ENCODE assay signal across 15 cellular contexts in the genomic region with DNA sequence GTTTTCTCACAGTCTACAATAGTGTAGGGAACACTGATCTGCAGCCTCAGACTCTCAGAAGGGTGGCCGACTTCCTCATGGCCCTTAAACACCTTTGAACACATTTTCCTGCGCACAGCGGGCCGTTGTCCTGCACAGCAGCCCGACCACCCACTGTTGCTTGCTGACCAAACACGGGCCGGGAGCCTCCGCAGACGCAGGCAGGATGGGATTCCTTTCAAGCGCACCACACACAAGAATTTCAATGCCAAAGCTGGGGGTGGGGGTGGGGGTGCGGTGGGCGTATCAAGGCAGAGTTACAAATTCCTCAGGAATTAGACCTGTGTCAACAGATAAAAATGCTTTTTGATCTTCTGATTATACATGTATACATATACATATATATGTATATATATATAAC.
DNase-seq lines count a peak whose midpoint lies in the region; ATAC-seq and TF ChIP-seq lines count a peak whose summit lies in the region.
"Had no signal": no experiment of that assay in that cellular context is flagged by ENCODE, and none has a peak within 500 bp of the region (broad histone marks: within the 10 kb centered on the region; RNA-seq: fewer than 3 reads in every experiment).

No MANE protein-coding gene starts in this region.

- no peak overlapping the region for H3K56ac ChIP-seq in IMR-90 (ENCODE audit: extremely low read depth, insufficient read depth, low read length)

- no TSS peak for BruUV-seq in IMR-90 (replicated peaks; lab: Mats Ljungman, UMichigan)

- POLR2A ChIA-PET in IMR-90 (lab: Charles Lee; ENCODE audit: unreplicated experiment): no interaction called here

- peak overlapping the region; percentile 55; the same call in 1 of the 2 replicates for H3K4me2 ChIP-seq in IMR-90 (ENCODE audit: low read depth, low read length)
- H3K4me2 ChIP-seq: BLaER1 treated with 17β-estradiol and CSF1 and Interleukin-3, amounts not matched to agents 10 nM and 100 nM had no signal

- no peaks in the 10 kb centered on the region for H3K27me3 Mint-ChIP-seq in mesothelial cell of epicardium (ENCODE audit: low read depth)

- H2BK20ac ChIP-seq in IMR-90 (ENCODE audit: low read depth, low read length): 0 out of 2 replicates have a peak overlapping the region, but pooled peaks have one; percentile 9

- H2BK120ac ChIP-seq in IMR-90 (ENCODE audit: low read depth, low read length): peak overlapping the region; percentile 32; the same call in 1 of the 2 replicates

- no peak overlapping the region for H3K27ac ChIP-seq in IMR-90 (ENCODE audit: insufficient read depth, low read length)
- H3K27ac ChIP-seq in aorta (ENCODE audit: low read depth in 1 of 2, low read length in 2 of 2): no peak overlapping the region
- H3K27ac ChIP-seq: BLaER1 treated with 17β-estradiol and CSF1 and Interleukin-3, amounts not matched to agents 10 nM and 100 nM had no signal

- WGBS in IMR-90 (ENCODE audit: extremely low coverage in 2 of 2, insufficient read length in 1 of 2), 2 experiments: no CpG with 5 or more reads among the region's 12 CpGs
- WGBS in aorta, 2 donors: 78 to 85% methylated on average over 12 of the region's 12 CpGs

- H3K14ac ChIP-seq in IMR-90 (replicated peaks; ENCODE audit: low read depth, low read length): no peak overlapping the region; the same call in 1 of the 2 replicates

- H3K4me3 ChIP-seq in IMR-90 (ENCODE audit: insufficient read depth, low read depth, low read length) (no peak overlapping the region), aorta (ENCODE audit: low read length in 2 of 2) (no peak overlapping the region)
- H3K4me3 ChIP-seq: BLaER1 treated with 17β-estradiol and CSF1 and Interleukin-3, amounts not matched to agents 10 nM and 100 nM had no signal

- no peak overlapping the region for H2AK5ac ChIP-seq in IMR-90 (ENCODE audit: low read depth, low read length)

- H3K4me1 ChIP-seq in IMR-90 (ENCODE audit: control insufficient read depth, insufficient read depth, low read length) (peaks cover 9% of the 10 kb centered on the region), aorta (ENCODE audit: control insufficient read depth in 1 of 2, insufficient read depth in 2 of 2, low read length in 2 of 2) (no peaks in the 10 kb centered on the region)

- peak overlapping the region; percentile 52 for H2AK9ac ChIP-seq in IMR-90 (replicated peaks; ENCODE audit: low read depth, low read length, poor library complexity)

- peak; percentile 78 for ATAC-seq in IMR-90 (ENCODE audit: low read depth)
- no peak for ATAC-seq in aorta (ENCODE audit: low FRiP score)
- ATAC-seq: esophagus mucosa had no signal

- H2AFZ ChIP-seq in IMR-90 (replicated peaks; ENCODE audit: low read length, poor library complexity): peak overlapping the region; percentile 78

- TF ChIP-seq POLR2A in IMR-90 (IDR thresholded peaks at IDR 0.05; ENCODE audit: low read depth, low read length): no peak
- TF ChIP-seq POLR2A in erythroblast (IDR thresholded peaks at IDR 0.05; ENCODE audit: low read length): no peak

- H3K36me3 Mint-ChIP-seq in mesothelial cell of epicardium: no peaks in the 10 kb centered on the region

- H2BK15ac ChIP-seq in IMR-90 (ENCODE audit: low read depth, low read length): peak overlapping the region; percentile 52; the same call in 1 of the 3 replicates

- CTCF ChIA-PET in IMR-90 (lab: Yijun Ruan, JAX): no interaction called here

- H4K20me1 ChIP-seq in IMR-90 (ENCODE audit: insufficient read depth, low read length): no peaks in the 10 kb centered on the region

- no peak overlapping the region for H4K5ac ChIP-seq in IMR-90 (ENCODE audit: low read depth, low read length)

- DNase-seq in EL (peak; percentile 30), IMR-90 (peak; percentile 45), ecto neural progenitor cell (ENCODE audit: low spot score) (peak; percentile 68), mesothelial cell of epicardium (ENCODE audit: low spot score in 2 of 2, unreplicated experiment in 2 of 2) (no peak), cerebellar nuclear complex (lab: John Stamatoyannopoulos, UW) (no peak), aorta (no peak), NCI-H446 treated with DMSO at 0.1 percent for 48 hours (lab: John Stamatoyannopoulos, UW) (no peak), erythroblast (lab: John Stamatoyannopoulos, UW) (no peak)
- DNase-seq: activated CD4-positive, CD25-positive, alpha-beta regulatory T cell treated with anti-CD3 and anti-CD28 coated beads, Interleukin-2, amount 50 U/mL, for 72 hours; activated gamma-delta T cell; central memory CD4-positive, alpha-beta T cell; DMS79 treated with DMSO at 0.1 percent for 48 hours; NCI-H2107 had no signal

- intact Hi-C loops in IMR-90 (cut with micrococcal nuclease): no loop called here
- intact Hi-C loops in aorta (cut with DNase I): no loop called here

- peaks cover 3% of the 10 kb centered on the region; the same call in 1 of the 2 replicates for H3K9me1 ChIP-seq in IMR-90 (ENCODE audit: insufficient read depth, low read length)

- H3K27me3 ChIP-seq in IMR-90 (ENCODE audit: control insufficient read depth, insufficient read depth, low read length) (no peaks in the 10 kb centered on the region), aorta (ENCODE audit: control insufficient read depth in 1 of 2, insufficient read depth in 2 of 2, low read length in 1 of 2) (no peaks in the 10 kb centered on the region)
- H3K27me3 ChIP-seq: BLaER1 treated with 17β-estradiol and CSF1 and Interleukin-3, amounts not matched to agents 10 nM and 100 nM had no signal

- H3K9ac ChIP-seq in IMR-90 (ENCODE audit: low read depth, low read length): no peak overlapping the region
- H3K9ac ChIP-seq: BLaER1 treated with 17β-estradiol and CSF1 and Interleukin-3, amounts not matched to agents 10 nM and 100 nM had no signal

- H3K18ac ChIP-seq in IMR-90 (ENCODE audit: low read depth, low read length): no peak overlapping the region

- peaks cover 0 to 4% of the 10 kb centered on the region in 2 experiments; a peak in 2 of 4 replicates for H3K79me1 ChIP-seq in IMR-90 (ENCODE audit: low read depth in 1 of 2, low read length in 2 of 2)

- 0 out of 2 replicates have a peak overlapping the region, but pooled peaks have one; percentile 37 for H3K4ac ChIP-seq in IMR-90 (ENCODE audit: low read depth, low read length)

- TF ChIP-seq CTCF in IMR-90 (conservative IDR thresholded peaks at IDR 0.05; ENCODE audit: low read depth, low read length) (no peak), mesothelial cell of epicardium (IDR thresholded peaks at IDR 0.05; ENCODE audit: unreplicated experiment) (no peak)

- H3K27ac Mint-ChIP-seq in mesothelial cell of epicardium: peak overlapping the region; percentile 50

- H3K23ac ChIP-seq in IMR-90 (ENCODE audit: low read depth, low read length): peak overlapping the region; percentile 64

- peaks cover 20% of the 10 kb centered on the region for H3K4me1 Mint-ChIP-seq in mesothelial cell of epicardium

- H3K9me3 ChIP-seq in IMR-90 (ENCODE audit: control insufficient read depth, insufficient read depth, low read length) (no peaks in the 10 kb centered on the region), aorta (ENCODE audit: control insufficient read depth, low read length) (no peaks in the 10 kb centered on the region)
- H3K9me3 ChIP-seq: BLaER1 treated with 17β-estradiol and CSF1 and Interleukin-3, amounts not matched to agents 10 nM and 100 nM had no signal

- H3K9me3 Mint-ChIP-seq in mesothelial cell of epicardium: no peaks in the 10 kb centered on the region

- H4K8ac ChIP-seq in IMR-90 (ENCODE audit: low read depth in 2 of 2, low read length in 2 of 2): peak overlapping the region in 1 of 2 experiments; percentile 66; a peak in 2 of 4 replicates

- H3K4me3 Mint-ChIP-seq in mesothelial cell of epicardium: peak overlapping the region; percentile 60

- in situ Hi-C loops in IMR-90 (cut with MboI; ENCODE audit: low sequenced_read_pairs): no loop called here

- peak overlapping the region; percentile 32; the same call in 1 of the 2 replicates for H4K91ac ChIP-seq in IMR-90 (ENCODE audit: insufficient read depth, low read depth, low read length)

- no peak overlapping the region for H2BK5ac ChIP-seq in IMR-90 (ENCODE audit: low read depth, low read length, poor library complexity, severe bottlenecking)

- dilution Hi-C loops in IMR-90 (cut with HindIII; ENCODE audit: low sequenced_read_pairs, unreplicated experiment): no loop called here

- TF ChIP-seq RAD21 in IMR-90 (IDR thresholded peaks at IDR 0.05; ENCODE audit: low read length): no peak

- H3K36me3 ChIP-seq in IMR-90 (ENCODE audit: control insufficient read depth, insufficient read depth, low read length) (peaks cover 2% of the 10 kb centered on the region; the same call in 1 of the 2 replicates), aorta (ENCODE audit: control insufficient read depth in 1 of 2, insufficient read depth in 2 of 2, low read length in 1 of 2) (no peaks in the 10 kb centered on the region)

TF ChIP-seq in IMR-90, 13 proteins besides CTCF, POLR2A, EP300 and RAD21 (continues in another document):
- TF ChIP-seq BHLHE40 (IDR thresholded peaks at IDR 0.05; ENCODE audit: low read depth, low read length) (no peak), CHD1 (IDR thresholded peaks at IDR 0.05; ENCODE audit: low read depth, low read length) (no peak), CEBPB (IDR thresholded peaks at IDR 0.05; ENCODE audit: low read depth, low read length) (no peak), MXI1 (IDR thresholded peaks at IDR 0.05; ENCODE audit: borderline replicate concordance, low read depth, low read length) (no peak), NFE2L2 (IDR thresholded peaks at IDR 0.05; ENCODE audit: low read depth, low read length) (no peak), RFX5 (IDR thresholded peaks at IDR 0.05; ENCODE audit: low read depth, low read length) (no peak), MAFK (IDR thresholded peaks at IDR 0.05; ENCODE audit: low read depth, low read length) (no peak), RCOR1 (IDR thresholded peaks at IDR 0.05; ENCODE audit: insufficient replicate concordance, low read length) (no peak)
- TF ChIP-seq, protein P1, sequence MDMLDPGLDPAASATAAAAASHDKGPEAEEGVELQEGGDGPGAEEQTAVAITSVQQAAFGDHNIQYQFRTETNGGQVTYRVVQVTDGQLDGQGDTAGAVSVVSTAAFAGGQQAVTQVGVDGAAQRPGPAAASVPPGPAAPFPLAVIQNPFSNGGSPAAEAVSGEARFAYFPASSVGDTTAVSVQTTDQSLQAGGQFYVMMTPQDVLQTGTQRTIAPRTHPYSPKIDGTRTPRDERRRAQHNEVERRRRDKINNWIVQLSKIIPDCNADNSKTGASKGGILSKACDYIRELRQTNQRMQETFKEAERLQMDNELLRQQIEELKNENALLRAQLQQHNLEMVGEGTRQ (IDR thresholded peaks at IDR 0.05; ENCODE audit: low read depth, low read length): no peak

Comparison
In these comparisons a context has a peak if more than half of its experiments do, and no peak if none do; other contexts are left out.
1. DNase-seq: peak in EL (single experiment), IMR-90 (single experiment) and ecto neural progenitor cell (single experiment); none in mesothelial cell of epicardium (0 of 2), cerebellar nuclear complex (0 of 2), aorta (0 of 2), NCI-H446 treated with DMSO at 0.1 percent for 48 hours (single experiment) and erythroblast (0 of 2).